14 cellular contexts compared by ENCODE assay signal in genomic region chr18:79528296-79528695, GRCh38.
A peak's percentile ranks its signal among the peaks of the same experiment; 100 is the strongest.
DNase-seq lines count a peak whose midpoint lies in the region; ATAC-seq and TF ChIP-seq lines count a peak whose summit lies in the region.
"Had no signal": no experiment of that assay in that cellular context is flagged by ENCODE, and none has a peak within 500 bp of the region (broad histone marks: within the 10 kb centered on the region; RNA-seq: fewer than 3 reads in every experiment).

No MANE protein-coding gene starts in this region.

- no peaks in the 10 kb centered on the region for H3K9me3 Mint-ChIP-seq in naive B cell
- H3K9me3 Mint-ChIP-seq: activated naive CD4-positive, alpha-beta T cell treated with anti-CD3 and anti-CD28 coated beads, Interleukin-2, amount 50 U/mL, for 72 hours; activated T-cell treated with anti-CD3 and anti-CD28 coated beads, Interleukin-2, amount 50 U/mL, for 4 hours; stimulated activated effector memory CD8-positive, alpha-beta T cell treated with anti-CD3 and anti-CD28 coated beads, Interleukin-12 subunit alpha, Interleukin-12 subunit beta, amount 100 ng/mL, for 72 hours had no signal

- peaks cover 5% of the 10 kb centered on the region in 2 donors for H3K36me3 Mint-ChIP-seq in naive B cell

- TF ChIP-seq CTCF in Peyer's patch (IDR thresholded peaks at IDR 0.05) = no peak
- no peak for TF ChIP-seq CTCF in upper lobe of left lung (IDR thresholded peaks at IDR 0.05)

- ATAC-seq in left ventricle myocardium superior (no peak), naive B cell (ENCODE audit: low read depth in 2 of 2) (no peak), aorta (ENCODE audit: low FRiP score) (no peak), upper lobe of left lung (ENCODE audit: low FRiP score in 2 of 2) (no peak), GM21381 (IDR thresholded peaks at IDR 0.05; ENCODE audit: unreplicated experiment) (no peak)
- ATAC-seq: activated CD4-positive, CD25-positive, alpha-beta regulatory T cell treated with anti-CD3 and anti-CD28 coated beads, Interleukin-2, amount 50 U/mL, for 24 hours; activated naive CD4-positive, alpha-beta T cell treated with anti-CD3 and anti-CD28 coated beads, Interleukin-2, amount 50 U/mL, for 72 hours; activated T-cell treated with anti-CD3 and anti-CD28 coated beads, Interleukin-2, amount 50 U/mL, for 4 hours; stimulated activated effector memory CD8-positive, alpha-beta T cell treated with anti-CD3 and anti-CD28 coated beads, Interleukin-12 subunit alpha, Interleukin-12 subunit beta, amount 100 ng/mL, for 72 hours had no signal

- peaks cover 0 to 9% (median 0%) of the 10 kb centered on the region in 3 donors for H3K36me3 ChIP-seq in Peyer's patch
- no peaks in the 10 kb centered on the region for H3K36me3 ChIP-seq in aorta (ENCODE audit: control insufficient read depth in 1 of 2, insufficient read depth in 2 of 2, low read length in 1 of 2)
- peaks cover 0 to 29% (median 6%) of the 10 kb centered on the region in 4 donors for H3K36me3 ChIP-seq in upper lobe of left lung

- H3K27ac ChIP-seq in Peyer's patch (no peak overlapping the region), aorta (ENCODE audit: low read depth in 1 of 2, low read length in 2 of 2) (no peak overlapping the region), upper lobe of left lung (no peak overlapping the region)
- H3K27ac ChIP-seq: neutrophil had no signal

- H3K27me3 ChIP-seq in Peyer's patch (no peaks in the 10 kb centered on the region), aorta (ENCODE audit: control insufficient read depth in 1 of 2, insufficient read depth in 2 of 2, low read length in 1 of 2) (no peaks in the 10 kb centered on the region), upper lobe of left lung (no peaks in the 10 kb centered on the region)

- WGBS in aorta, 2 donors = 93% methylated on average over 17 of the region's 17 CpGs
- 94 to 96% methylated on average over 17 of the region's 17 CpGs for WGBS in upper lobe of left lung, 2 donors

- H3K4me3 ChIP-seq in Peyer's patch (no peak overlapping the region), aorta (ENCODE audit: low read length in 2 of 2) (no peak overlapping the region), upper lobe of left lung (no peak overlapping the region)
- H3K4me3 ChIP-seq: smooth muscle cell had no signal

- H3K9me3 ChIP-seq in Peyer's patch = no peaks in the 10 kb centered on the region
- H3K9me3 ChIP-seq in aorta (ENCODE audit: control insufficient read depth, low read length) = no peaks in the 10 kb centered on the region
- no peaks in the 10 kb centered on the region for H3K9me3 ChIP-seq in upper lobe of left lung
- H3K9me3 ChIP-seq: neutrophil had no signal

- intact Hi-C loops in cardiac septum (cut with DNase I) (loop anchor here (2.0 to 5.0 kb wide), 3 partner anchors 114 to 147 kb away; partner anchors contain the start of gene NFATC1), left ventricle myocardium superior (cut with micrococcal nuclease) (loop anchor here (5.0 kb wide), 1 partner anchor 151 kb away; no protein-coding TSS in a partner anchor), aorta (cut with DNase I) (loop anchor here (2.0 to 5.0 kb wide), 3 partner anchors 59 to 149 kb away; no protein-coding TSS in a partner anchor)

- no peak for TF ChIP-seq EP300 in upper lobe of left lung (IDR thresholded peaks at IDR 0.05)

- peaks cover 0 to 14% (median 5%) of the 10 kb centered on the region in 4 donors for H3K4me1 ChIP-seq in Peyer's patch
- no peaks in the 10 kb centered on the region for H3K4me1 ChIP-seq in aorta (ENCODE audit: control insufficient read depth in 1 of 2, insufficient read depth in 2 of 2, low read length in 2 of 2)
- peaks cover 10 to 16% (median 14%) of the 10 kb centered on the region in 4 donors for H3K4me1 ChIP-seq in upper lobe of left lung

- DNase-seq in cardiac septum (ENCODE audit: low spot score) = peak; percentile 44
- no peak for DNase-seq in left ventricle myocardium superior
- peak in 2 of 3 donors; percentile 24 to 44 for DNase-seq in Peyer's patch
- no peak for DNase-seq in naive B cell
- DNase-seq in aorta = peak; percentile 26 to 77
- DNase-seq in upper lobe of left lung = no peak
- no peak for DNase-seq in dedifferentiated amniotic fluid mesenchymal stem cell (ENCODE audit: extremely low spot score)

- TF ChIP-seq POLR2A in Peyer's patch (IDR thresholded peaks at IDR 0.05) = no peak
- TF ChIP-seq POLR2A in upper lobe of left lung (IDR thresholded peaks at IDR 0.05) = no peak

- no peaks in the 10 kb centered on the region for H3K27me3 Mint-ChIP-seq in naive B cell

- H3K4me1 Mint-ChIP-seq in naive B cell = peaks cover 27 to 32% (median 32%) of the 10 kb centered on the region in 3 donors

- peak overlapping the region in 4 of 6 donors; percentile 29 to 84 (median 59) for H3K27ac Mint-ChIP-seq in naive B cell
- H3K27ac Mint-ChIP-seq: stimulated activated effector memory CD8-positive, alpha-beta T cell treated with anti-CD3 and anti-CD28 coated beads, Interleukin-12 subunit alpha, Interleukin-12 subunit beta, amount 100 ng/mL, for 72 hours had no signal

- H3K4me3 Mint-ChIP-seq in naive B cell = peak overlapping the region in 1 of 8 donors; percentile 2
- H3K4me3 Mint-ChIP-seq: activated T-cell treated with anti-CD3 and anti-CD28 coated beads, Interleukin-2, amount 50 U/mL, for 4 hours; stimulated activated effector memory CD8-positive, alpha-beta T cell treated with anti-CD3 and anti-CD28 coated beads, Interleukin-12 subunit alpha, Interleukin-12 subunit beta, amount 100 ng/mL, for 72 hours had no signal

Comparison
In these comparisons a context has a peak if more than half of its experiments do, and no peak if none do; other contexts are left out.
1. DNase-seq: peak in cardiac septum (single experiment), Peyer's patch (2 of 3) and aorta (2 of 2); none in left ventricle myocardium superior (single experiment), naive B cell (single experiment), upper lobe of left lung (0 of 2) and dedifferentiated amniotic fluid mesenchymal stem cell (single experiment).